ENCODE assay signal across 8 cellular contexts in genomic region chr17:44828919-44829557, GRCh38. TPM values are rescaled to one million over a fixed set of nuclear protein-coding genes. Genes with fewer than 3 reads are reported as not detected.
A peak's percentile ranks its signal among the peaks of the same experiment; 100 is the strongest.
DNase-seq lines count a peak whose midpoint lies in the region; ATAC-seq and TF ChIP-seq lines count a peak whose summit lies in the region.

No MANE protein-coding gene starts in this region.

- ATAC-seq in GM19395 (IDR thresholded peaks at IDR 0.05; ENCODE audit: unreplicated experiment), result no peak
- no peak for ATAC-seq in HG02840 (IDR thresholded peaks at IDR 0.05; ENCODE audit: low FRiP score, unreplicated experiment)

- H3K36me3 ChIP-seq in sigmoid colon, result peaks cover 0 to 5% (median 0%) of the 10 kb centered on the region in 4 donors

- peak overlapping the region; percentile 63 for H3K27ac Mint-ChIP-seq in activated naive CD4-positive, alpha-beta T cell treated with anti-CD3 and anti-CD28 coated beads, Interleukin-2, amount 50 U/mL, for 24 hours
- H3K27ac Mint-ChIP-seq in T-helper 2 cell treated with Interferon-gamma antibody and Interleukin-4, amounts not matched to agents 5 μg/mL and 100 μg/mL, for 36 hours, result peak overlapping the region; percentile 0

- no peak for TF ChIP-seq CTCF in fibroblast of villous mesenchyme (IDR thresholded peaks at IDR 0.05; ENCODE audit: insufficient read depth, low read depth, low read length)
- TF ChIP-seq CTCF in sigmoid colon (IDR thresholded peaks at IDR 0.05), result no peak

- H3K4me1 ChIP-seq in sigmoid colon, result peaks cover 0 to 27% (median 22%) of the 10 kb centered on the region in 4 donors

- H3K9me3 Mint-ChIP-seq in activated naive CD4-positive, alpha-beta T cell treated with anti-CD3 and anti-CD28 coated beads, Interleukin-2, amount 50 U/mL, for 24 hours, result no peaks in the 10 kb centered on the region
- H3K9me3 Mint-ChIP-seq in T-helper 2 cell treated with Interferon-gamma antibody and Interleukin-4, amounts not matched to agents 5 μg/mL and 100 μg/mL, for 36 hours, result no peaks in the 10 kb centered on the region

- H3K36me3 Mint-ChIP-seq in activated naive CD4-positive, alpha-beta T cell treated with anti-CD3 and anti-CD28 coated beads, Interleukin-2, amount 50 U/mL, for 24 hours, result no peaks in the 10 kb centered on the region
- no peaks in the 10 kb centered on the region for H3K36me3 Mint-ChIP-seq in T-helper 2 cell treated with Interferon-gamma antibody and Interleukin-4, amounts not matched to agents 5 μg/mL and 100 μg/mL, for 36 hours (ENCODE audit: low read depth)

- intact Hi-C loops in sigmoid colon (cut with DNase I), result loop anchor here (5.0 kb wide), 1 partner anchor 52 kb away; no protein-coding TSS in a partner anchor

- peaks cover 0 to 8% (median 3%) of the 10 kb centered on the region in 3 donors for H3K27me3 ChIP-seq in sigmoid colon

- peaks cover 11% of the 10 kb centered on the region for H3K4me1 Mint-ChIP-seq in activated naive CD4-positive, alpha-beta T cell treated with anti-CD3 and anti-CD28 coated beads, Interleukin-2, amount 50 U/mL, for 24 hours
- H3K4me1 Mint-ChIP-seq in T-helper 2 cell treated with Interferon-gamma antibody and Interleukin-4, amounts not matched to agents 5 μg/mL and 100 μg/mL, for 36 hours (ENCODE audit: low read depth), result peaks cover 9% of the 10 kb centered on the region

- H3K4me3 ChIP-seq in fibroblast of villous mesenchyme (ENCODE audit: low read depth, low read length) (peak overlapping the region; percentile 85), sigmoid colon (peak overlapping the region; percentile 83 to 87 (median 86))

- no peak for DNase-seq in activated naive CD4-positive, alpha-beta T cell treated with Interleukin-2 at 50 U/mL for 16 hours
- peak; percentile 7 for DNase-seq in T-helper 2 cell treated with Interferon-gamma antibody and Interleukin-4, amounts not matched to agents 5 μg/mL and 100 μg/mL, for 36 hours (ENCODE audit: low spot score)
- DNase-seq in fibroblast of villous mesenchyme (ENCODE audit: low read depth) (peak; percentile 45), sigmoid colon (no peak), middle frontal gyrus (ENCODE audit: extremely low spot score, low spot score) (no peak)

- H3K4me3 Mint-ChIP-seq in activated naive CD4-positive, alpha-beta T cell treated with anti-CD3 and anti-CD28 coated beads, Interleukin-2, amount 50 U/mL, for 24 hours, result peak overlapping the region; percentile 84
- H3K4me3 Mint-ChIP-seq in T-helper 2 cell treated with Interferon-gamma antibody and Interleukin-4, amounts not matched to agents 5 μg/mL and 100 μg/mL, for 36 hours, result peak overlapping the region; percentile 75

- H3K27me3 Mint-ChIP-seq in activated naive CD4-positive, alpha-beta T cell treated with anti-CD3 and anti-CD28 coated beads, Interleukin-2, amount 50 U/mL, for 24 hours, result peaks cover 34% of the 10 kb centered on the region
- peaks cover 62% of the 10 kb centered on the region for H3K27me3 Mint-ChIP-seq in T-helper 2 cell treated with Interferon-gamma antibody and Interleukin-4, amounts not matched to agents 5 μg/mL and 100 μg/mL, for 36 hours (ENCODE audit: low read depth)

- no peak for TF ChIP-seq POLR2A in sigmoid colon (IDR thresholded peaks at IDR 0.05)

- H3K9me3 ChIP-seq in sigmoid colon, result no peaks in the 10 kb centered on the region

- TF ChIP-seq EP300 in sigmoid colon (IDR thresholded peaks at IDR 0.05), result no peak

- WGBS in sigmoid colon, 2 donors, result 3 to 6% methylated on average over 24 of the region's 24 CpGs

- H3K27ac ChIP-seq in sigmoid colon, result peak overlapping the region; percentile 88 to 99 (median 96)

RNA-seq across cellular contexts. Expression of gene GJC1, which starts 1.0 kb away (rescaled TPM):
- total RNA-seq in fibroblast of villous mesenchyme (30.2 and 40.6 TPM in 2 replicates), sigmoid colon (100 to 1,000 TPM in 1 of 4 donors, 10 to 100 TPM in 3; 68.0 to 134 (median 82.7) TPM)
- 1 to 10 TPM in 1 of 3 donors, under 1 TPM in 2; 0.23 to 4.7 (median 0.60) TPM for polyA plus RNA-seq in sigmoid colon

RNA-seq across cellular contexts. Expression of gene HIGD1B, which starts 18.6 kb away (rescaled TPM):
- not detected in 2 replicates for total RNA-seq in fibroblast of villous mesenchyme
- 1 to 10 TPM in 2 of 4 donors, not detected in 2; 1.8 to 2.5 TPM for total RNA-seq in sigmoid colon
- 1 to 10 TPM in 1 of 3 donors, not detected in 2; 1.1 TPM for polyA plus RNA-seq in sigmoid colon

Comparison
In these comparisons a context has a peak if more than half of its experiments do, and no peak if none do; other contexts are left out.
1. DNase-seq: peak in T-helper 2 cell treated with Interferon-gamma antibody and Interleukin-4, amounts not matched to agents 5 μg/mL and 100 μg/mL, for 36 hours (single experiment) and fibroblast of villous mesenchyme (single experiment); none in activated naive CD4-positive, alpha-beta T cell treated with Interleukin-2 at 50 U/mL for 16 hours (single experiment), sigmoid colon (single experiment) and middle frontal gyrus (single experiment).